8 cellular contexts compared by ENCODE assay signal in genomic region chr3:123880998-123881561, GRCh38. TPM values are rescaled to one million over a fixed set of nuclear protein-coding genes. Genes with fewer than 3 reads are reported as not detected.
DNase-seq lines count a peak whose midpoint lies in the region; ATAC-seq and TF ChIP-seq lines count a peak whose summit lies in the region.

No MANE protein-coding gene starts in this region.

- no peaks in the 10 kb centered on the region for H3K9me2 ChIP-seq in GM23248 (ENCODE audit: insufficient read depth)

- no peaks in the 10 kb centered on the region for H3K9me3 Mint-ChIP-seq in activated T-helper 2 cell treated with anti-CD3 and anti-CD28 coated beads, Interferon-gamma antibody, Interleukin-2, Interleukin-4, amounts not matched to agents 10 μg/mL and 5 μg/mL and 100 μg/mL, durations not matched to agents 14 hours and 24 hours and 36 hours

- no peak overlapping the region for H3K9ac ChIP-seq in GM23248

- no peak overlapping the region for H3K4me3 ChIP-seq in AG04449 (ENCODE audit: low read depth, low read length)
- peak overlapping the region; percentile 100 for H3K4me3 ChIP-seq in GM23248
- no peak overlapping the region for H3K4me3 ChIP-seq in SJSA1

- H3K36me3 ChIP-seq in GM23248 (ENCODE audit: low read depth) (0 out of 2 replicates have a peak, but pooled peaks cover 7% of the 10 kb centered on the region), SJSA1 (no peaks in the 10 kb centered on the region)

- no peaks in the 10 kb centered on the region for H3K36me3 Mint-ChIP-seq in activated T-helper 2 cell treated with anti-CD3 and anti-CD28 coated beads, Interferon-gamma antibody, Interleukin-2, Interleukin-4, amounts not matched to agents 10 μg/mL and 5 μg/mL and 100 μg/mL, durations not matched to agents 14 hours and 24 hours and 36 hours (ENCODE audit: low read depth)

- no peaks in the 10 kb centered on the region for H3K27me3 ChIP-seq in GM23248 (replicated peaks; ENCODE audit: insufficient read depth)
- no peaks in the 10 kb centered on the region for H3K27me3 ChIP-seq in SJSA1 (replicated peaks)

- H3K9me3 ChIP-seq in GM23248 (ENCODE audit: low read depth): no peaks in the 10 kb centered on the region
- no peaks in the 10 kb centered on the region for H3K9me3 ChIP-seq in SJSA1 (replicated peaks)

- H3K27me3 Mint-ChIP-seq in activated T-helper 2 cell treated with anti-CD3 and anti-CD28 coated beads, Interferon-gamma antibody, Interleukin-2, Interleukin-4, amounts not matched to agents 10 μg/mL and 5 μg/mL and 100 μg/mL, durations not matched to agents 14 hours and 24 hours and 36 hours (ENCODE audit: low read depth): peaks cover 45% of the 10 kb centered on the region

- intact Hi-C loops in activated T-helper 2 cell treated with anti-CD3 and anti-CD28 coated beads, Interferon-gamma antibody, Interleukin-2, Interleukin-4, amounts not matched to agents 10 μg/mL and 5 μg/mL and 100 μg/mL, durations not matched to agents 14 hours and 24 hours and 36 hours (cut with micrococcal nuclease): loop anchor here (5.0 kb wide), 1 partner anchor 81 kb away; the partner anchor contains the start of gene CCDC14

- in situ Hi-C loops in GM23248 (cut with MboI): no loop called here

- no peak overlapping the region for H3K4me3 Mint-ChIP-seq in activated T-helper 2 cell treated with anti-CD3 and anti-CD28 coated beads, Interferon-gamma antibody, Interleukin-2, Interleukin-4, amounts not matched to agents 10 μg/mL and 5 μg/mL and 100 μg/mL, durations not matched to agents 14 hours and 24 hours and 36 hours (ENCODE audit: low read depth)

- TF ChIP-seq CTCF in AG04449 (IDR thresholded peaks at IDR 0.05; ENCODE audit: insufficient read depth, low read length, missing control alignments): peak; percentile 71

- H3K79me2 ChIP-seq in GM23248 (ENCODE audit: insufficient read depth): peaks cover 79% of the 10 kb centered on the region

- POLR2A ChIA-PET in AG04449 (lab: Yijun Ruan, JAX): interaction anchor here (1.2 kb wide), 1 partner anchor 9 kb away, joined by 3 read pairs; no protein-coding TSS in a partner anchor

- no peak overlapping the region for H3K27ac ChIP-seq in GM23248
- H3K27ac ChIP-seq in SJSA1: no peak overlapping the region

- peaks cover 10% of the 10 kb centered on the region for H3K4me1 Mint-ChIP-seq in activated T-helper 2 cell treated with anti-CD3 and anti-CD28 coated beads, Interferon-gamma antibody, Interleukin-2, Interleukin-4, amounts not matched to agents 10 μg/mL and 5 μg/mL and 100 μg/mL, durations not matched to agents 14 hours and 24 hours and 36 hours (ENCODE audit: low read depth)

- DNase-seq in AG04449 (ENCODE audit: low read depth, low spot score): no peak
- peak; percentile 74 for DNase-seq in GM23248
- peak; percentile 36 to 49 for DNase-seq in SJSA1 (ENCODE audit: low read depth in 1 of 2, low spot score in 2 of 2)
- peak; percentile 28 for DNase-seq in iPS DF 19.7 (ENCODE audit: low read depth, low spot score)
- no peak for DNase-seq in activated T-helper 2 cell treated with anti-CD3 and anti-CD28 coated beads, Interferon-gamma antibody, Interleukin-2, Interleukin-4, amounts not matched to agents 10 μg/mL and 5 μg/mL and 100 μg/mL, durations not matched to agents 14 hours and 24 hours and 36 hours (ENCODE audit: low spot score)
- DNase-seq in globus pallidus (ENCODE audit: low spot score): no peak
- no peak for DNase-seq in stimulated activated naive CD4-positive, alpha-beta T cell (lab: John Stamatoyannopoulos, UW)

- H3K4me2 ChIP-seq in GM23248 (ENCODE audit: unreplicated experiment): peak overlapping the region; percentile 91

- WGBS in GM23248 (ENCODE audit: low coverage in 1 of 2, low lambda C conversion rate in 2 of 2, missing lambda C conversion rate in 2 of 2), 2 experiments: 69 to 70% methylated on average over 6 of the region's 6 CpGs

- H3K4me1 ChIP-seq in GM23248 (ENCODE audit: insufficient read depth): peaks cover 17% of the 10 kb centered on the region
- peaks cover 5% of the 10 kb centered on the region; the same call in 1 of the 2 replicates for H3K4me1 ChIP-seq in SJSA1 (replicated peaks)

- no peaks in the 10 kb centered on the region for H4K20me1 ChIP-seq in GM23248 (ENCODE audit: insufficient read depth)

- H3K27ac Mint-ChIP-seq in activated T-helper 2 cell treated with anti-CD3 and anti-CD28 coated beads, Interferon-gamma antibody, Interleukin-2, Interleukin-4, amounts not matched to agents 10 μg/mL and 5 μg/mL and 100 μg/mL, durations not matched to agents 14 hours and 24 hours and 36 hours: no peak overlapping the region

- no peak overlapping the region for H2AFZ ChIP-seq in GM23248

- CTCF ChIA-PET in AG04449 (lab: Yijun Ruan, JAX): interaction anchor here (0.6 to 5.9 kb wide), 21 partner anchors 9 to 227 kb away, joined by 3 to 47 read pairs (median 4); no protein-coding TSS in a partner anchor

- no peak for ATAC-seq in HG03432 (IDR thresholded peaks at IDR 0.05; ENCODE audit: unreplicated experiment)

- 0 out of 2 replicates have a peak, but pooled peaks cover 4% of the 10 kb centered on the region for H3F3A ChIP-seq in GM23248 (ENCODE audit: insufficient read depth)

RNA-seq across cellular contexts. Expression of gene MYLK, which starts 3.1 kb away (rescaled TPM):
- total RNA-seq in GM23248 (2014; rRNA removed; shearing (Covaris generic)): 157 and 174 TPM in 2 replicates
- 110 TPM in 2 replicates for polyA plus RNA-seq in GM23248 (2016; fragmentation: Nextera tagmentation; extraction: Ambion mirVana)
- total RNA-seq in SJSA1 (2014; rRNA removed; shearing (Covaris generic)): 147 and 213 TPM in 2 replicates
- total RNA-seq in activated T-helper 2 cell treated with anti-CD3 and anti-CD28 coated beads, Interferon-gamma antibody, Interleukin-2, Interleukin-4, amounts not matched to agents 10 μg/mL and 5 μg/mL and 100 μg/mL, durations not matched to agents 14 hours and 24 hours and 36 hours: 0.16 TPM in 1 of 2 replicates, not detected in the other

Comparison
In these comparisons a context has a peak if more than half of its experiments do, and no peak if none do; other contexts are left out.
1. DNase-seq: peak in GM23248 (single experiment), SJSA1 (2 of 2) and iPS DF 19.7 (single experiment); none in AG04449 (single experiment), activated T-helper 2 cell treated with anti-CD3 and anti-CD28 coated beads, Interferon-gamma antibody, Interleukin-2, Interleukin-4, amounts not matched to agents 10 μg/mL and 5 μg/mL and 100 μg/mL, durations not matched to agents 14 hours and 24 hours and 36 hours (single experiment), globus pallidus (single experiment) and stimulated activated naive CD4-positive, alpha-beta T cell (0 of 6).
2. RNA of gene MYLK, which starts 3.1 kb away (total RNA-seq): 157 to 174 TPM in GM23248 and 147 to 213 TPM in SJSA1; 0.16 TPM in activated T-helper 2 cell treated with anti-CD3 and anti-CD28 coated beads, Interferon-gamma antibody, Interleukin-2, Interleukin-4, amounts not matched to agents 10 μg/mL and 5 μg/mL and 100 μg/mL, durations not matched to agents 14 hours and 24 hours and 36 hours; every median in the first group is over 100 times any median in the second.